8 cellular contexts compared by ENCODE assay signal in genomic region chr7:55570939-55571338, GRCh38. TPM values are rescaled to one million over a fixed set of nuclear protein-coding genes. Genes with fewer than 3 reads are reported as not detected.
A peak's percentile ranks its signal among the peaks of the same experiment; 100 is the strongest.
DNase-seq lines count a peak whose midpoint lies in the region; TF ChIP-seq lines count a peak whose summit lies in the region.

No MANE protein-coding gene starts in this region.

- H3K9me3 Mint-ChIP-seq in CD4-positive, alpha-beta memory T cell = peaks cover 0 to 2% (median 0%) of the 10 kb centered on the region in 8 donors

- DNase-seq in CD4-positive, alpha-beta memory T cell = no peak
- peak; percentile 89 for DNase-seq in LHCN-M2 (ENCODE audit: low read depth)
- peak; percentile 61 to 90 for DNase-seq in cardiac fibroblast (ENCODE audit: low read depth in 2 of 2)
- DNase-seq in activated gamma-delta T cell (lab: John Stamatoyannopoulos, UW) = no peak
- no peak for DNase-seq in NCI-H2227 (lab: John Stamatoyannopoulos, UW; ENCODE audit: unreplicated experiment)
- DNase-seq in NCI-H2107 treated with DMSO at 0.1 percent for 48 hours (lab: John Stamatoyannopoulos, UW; ENCODE audit: unreplicated experiment) = no peak
- no peak for DNase-seq in central memory CD4-positive, alpha-beta T cell

- H3K4me3 Mint-ChIP-seq in CD4-positive, alpha-beta memory T cell = peak overlapping the region; percentile 90 to 98 (median 95)

- TF ChIP-seq CTCF in cardiac fibroblast (IDR thresholded peaks at IDR 0.05; ENCODE audit: low read depth, low read length) = no peak

- H3K27ac Mint-ChIP-seq in CD4-positive, alpha-beta memory T cell = peak overlapping the region; percentile 81 to 97 (median 96)

- H3K36me3 Mint-ChIP-seq in CD4-positive, alpha-beta memory T cell = peaks cover 0 to 18% of the 10 kb centered on the region in 2 donors

- H3K27me3 Mint-ChIP-seq in CD4-positive, alpha-beta memory T cell = no peaks in the 10 kb centered on the region

- CTCF ChIA-PET in CD4-positive, alpha-beta memory T cell (lab: Charles Lee; ENCODE audit: partially characterized antibody) = interaction anchor here (6.9 kb wide), 1 partner anchor 102 kb away, joined by 29 read pairs; no protein-coding TSS in a partner anchor

- intact Hi-C loops in CD4-positive, alpha-beta memory T cell (cut with micrococcal nuclease) = loop anchor here (1.0 to 10.0 kb wide), 7 partner anchors 12 to 816 kb away; partner anchors contain the start of genes CCT6A, LANCL2, MRPS17 and PSPH

- POLR2A ChIA-PET in CD4-positive, alpha-beta memory T cell (lab: Charles Lee; ENCODE audit: partially characterized antibody) = interaction anchor here (0.8 to 8.7 kb wide), 9 partner anchors 12 to 493 kb away, joined by 3 to 95 read pairs (median 3); partner anchors contain the start of genes LANCL2 and SUMF2

- peaks cover 59 to 85% (median 71%) of the 10 kb centered on the region in 4 donors for H3K4me1 Mint-ChIP-seq in CD4-positive, alpha-beta memory T cell

- no peaks in the 10 kb centered on the region for H3K36me3 ChIP-seq in CD4-positive, alpha-beta memory T cell (ENCODE audit: insufficient read depth, low read length)

- H3K27ac ChIP-seq in CD4-positive, alpha-beta memory T cell (ENCODE audit: low read depth, low read length) = peak overlapping the region; percentile 69

- peaks cover 71% of the 10 kb centered on the region for H3K4me1 ChIP-seq in CD4-positive, alpha-beta memory T cell (ENCODE audit: insufficient read depth, low read length)
- H3K4me1 ChIP-seq in mononuclear cell (ENCODE audit: insufficient read depth, low read length) = peaks cover 62% of the 10 kb centered on the region

- no peaks in the 10 kb centered on the region for H3K27me3 ChIP-seq in CD4-positive, alpha-beta memory T cell (ENCODE audit: insufficient read depth, low read length)
- no peaks in the 10 kb centered on the region for H3K27me3 ChIP-seq in mononuclear cell (ENCODE audit: insufficient read depth, low read length)

- peak overlapping the region; percentile 63 to 79 for H3K4me3 ChIP-seq in CD4-positive, alpha-beta memory T cell (ENCODE audit: low read length in 2 of 2)
- H3K4me3 ChIP-seq in cardiac fibroblast (replicated peaks in 1 of 2; ENCODE audit: low read depth in 2 of 2, low read length in 2 of 2) (peak overlapping the region; percentile 80 to 86), mononuclear cell (ENCODE audit: low read length) (peak overlapping the region; percentile 67)

- no peaks in the 10 kb centered on the region for H3K9me3 ChIP-seq in CD4-positive, alpha-beta memory T cell (ENCODE audit: control insufficient read depth in 1 of 2, low read length in 2 of 2)
- H3K9me3 ChIP-seq in mononuclear cell (ENCODE audit: low read depth, low read length) = no peaks in the 10 kb centered on the region

RNA-seq across cellular contexts. Expression of gene VOPP1, which starts 1.4 kb away (rescaled TPM):
- 10 to 100 TPM; 91.0 to 98.7 TPM for total RNA-seq in CD4-positive, alpha-beta memory T cell
- 10 to 100 TPM; 43.0 to 90.4 TPM for polyA plus RNA-seq in CD4-positive, alpha-beta memory T cell
- total RNA-seq in LHCN-M2 (2014; rRNA removed) = 192 and 201 TPM in 2 replicates
- polyA plus RNA-seq in LHCN-M2 (2012) = 169 TPM
- 72.1 TPM for total RNA-seq in mononuclear cell

Comparison
In these comparisons a context has a peak if more than half of its experiments do, and no peak if none do; other contexts are left out.
1. DNase-seq: peak in LHCN-M2 (single experiment) and cardiac fibroblast (2 of 2); none in CD4-positive, alpha-beta memory T cell (0 of 5), activated gamma-delta T cell (single experiment), NCI-H2227 (single experiment), NCI-H2107 treated with DMSO at 0.1 percent for 48 hours (single experiment) and central memory CD4-positive, alpha-beta T cell (single experiment).
2. Peak in every context shown above with its lines, with median percentiles within 50 percentile points of each other: H3K4me3 ChIP-seq.